In genomic region chr7:88396295-88396947, GRCh38 we compare ENCODE assay signal across 12 cellular contexts.
DNase-seq lines count a peak whose midpoint lies in the region; ATAC-seq, FAIRE-seq and TF ChIP-seq lines count a peak whose summit lies in the region.
"Had no signal": no experiment of that assay in that cellular context is flagged by ENCODE, and none has a peak within 500 bp of the region (broad histone marks: within the 10 kb centered on the region; RNA-seq: fewer than 3 reads in every experiment).

No MANE protein-coding gene starts in this region.

- no peak overlapping the region for H3K4me3 Mint-ChIP-seq in WTC11

- no peaks in the 10 kb centered on the region for H3K9me3 ChIP-seq in endothelial cell of umbilical vein (replicated peaks; ENCODE audit: control insufficient read depth, insufficient read depth, low read length)
- no peaks in the 10 kb centered on the region for H3K9me3 ChIP-seq in kidney (ENCODE audit: control insufficient read depth in 1 of 2, low read length in 2 of 2)
- H3K9me3 ChIP-seq: colonic mucosa, suprapubic skin had no signal

- H2BK5ac ChIP-seq in mesendoderm (ENCODE audit: low read length) = no peak overlapping the region

- dilution Hi-C loops in endothelial cell of umbilical vein (cut with MboI; ENCODE audit: extremely low pct_ligation_motif_present, low sequenced_read_pairs) = no loop called here

- H3K4ac ChIP-seq in mesendoderm (ENCODE audit: low read depth, low read length) = no peak overlapping the region

- peak overlapping the region; percentile 5 for H3K9ac ChIP-seq in endothelial cell of umbilical vein (replicated peaks; ENCODE audit: extremely low read depth, insufficient read depth, low read length)
- H3K9ac ChIP-seq in kidney (ENCODE audit: low read length in 2 of 2) = no peak overlapping the region
- no peak overlapping the region for H3K9ac ChIP-seq in mesendoderm (ENCODE audit: low read length)

- TF ChIP-seq CTCF in endothelial cell of umbilical vein (IDR thresholded peaks at IDR 0.05; ENCODE audit: extremely low read depth in 1 of 2, insufficient read depth in 1 of 2, low read depth in 1 of 2, low read length in 2 of 2) (no peak), kidney (IDR thresholded peaks at IDR 0.05; ENCODE audit: borderline replicate concordance, extremely low read depth, insufficient read depth) (no peak), WTC11 (IDR thresholded peaks at IDR 0.05) (no peak)

- peak; percentile 74 for ATAC-seq in GM18858 (IDR thresholded peaks at IDR 0.05; ENCODE audit: unreplicated experiment)
- peak; percentile 86 for ATAC-seq in GM21423 (IDR thresholded peaks at IDR 0.05; ENCODE audit: unreplicated experiment)
- peak; percentile 65 for ATAC-seq in HG03097 (IDR thresholded peaks at IDR 0.05; ENCODE audit: low FRiP score, unreplicated experiment)
- no peak for ATAC-seq in Right ventricle myocardium inferior
- ATAC-seq in WTC11 = no peak

- H3K4me2 ChIP-seq in endothelial cell of umbilical vein (ENCODE audit: insufficient read depth, low read length) = peak overlapping the region; percentile 48
- no peak overlapping the region for H3K4me2 ChIP-seq in mesendoderm (ENCODE audit: low read length)

- intact Hi-C loops in endothelial cell of umbilical vein (cut with micrococcal nuclease) = loop anchor here (5.0 kb wide), 1 partner anchor 174 kb away; the partner anchor contains the start of gene SRI
- intact Hi-C loops in kidney (cut with DNase I) = loop anchor here (5.0 kb wide), 1 partner anchor 51 kb away; no protein-coding TSS in a partner anchor
- intact Hi-C loops in Right ventricle myocardium inferior (cut with DNase I) = no loop called here

- H3K4me3 ChIP-seq in endothelial cell of umbilical vein (replicated peaks in 1 of 3; ENCODE audit: insufficient read depth in 1 of 3, low read depth in 1 of 3, low read length in 3 of 3) = peak overlapping the region in 1 of 3 experiments; percentile 2
- no peak overlapping the region for H3K4me3 ChIP-seq in kidney (ENCODE audit: low read length in 2 of 2)
- no peak overlapping the region for H3K4me3 ChIP-seq in mesendoderm (ENCODE audit: low read length)
- H3K4me3 ChIP-seq: colonic mucosa, suprapubic skin had no signal

- no peaks in the 10 kb centered on the region for H3K79me1 ChIP-seq in mesendoderm (ENCODE audit: low read length)

- H3K36me3 ChIP-seq in endothelial cell of umbilical vein (ENCODE audit: control insufficient read depth in 2 of 2, extremely low read depth in 1 of 2, insufficient read depth in 2 of 2, low read length in 2 of 2) (no peaks in the 10 kb centered on the region), kidney (ENCODE audit: control insufficient read depth in 1 of 2, insufficient read depth in 2 of 2, low read length in 2 of 2) (no peaks in the 10 kb centered on the region), mesendoderm (ENCODE audit: control insufficient read depth, insufficient read depth, low read length) (no peaks in the 10 kb centered on the region)
- H3K36me3 ChIP-seq: colonic mucosa, suprapubic skin had no signal

- no peaks in the 10 kb centered on the region for H4K20me1 ChIP-seq in endothelial cell of umbilical vein (replicated peaks; ENCODE audit: control insufficient read depth, extremely low read depth, insufficient read depth, low read length)

- no peaks in the 10 kb centered on the region for H3K27me3 ChIP-seq in endothelial cell of umbilical vein (ENCODE audit: control insufficient read depth in 2 of 2, insufficient read depth in 2 of 2, low read length in 2 of 2)
- no peaks in the 10 kb centered on the region for H3K27me3 ChIP-seq in mesendoderm (ENCODE audit: insufficient read depth, low read length, poor library complexity)
- H3K27me3 ChIP-seq: colonic mucosa, suprapubic skin had no signal

- no peak overlapping the region for H2AK5ac ChIP-seq in mesendoderm (ENCODE audit: low read length)

- no peaks in the 10 kb centered on the region for H3K9me1 ChIP-seq in endothelial cell of umbilical vein (replicated peaks; ENCODE audit: control insufficient read depth, extremely low read depth, insufficient read depth, low read length)

- no peak overlapping the region for H3K18ac ChIP-seq in mesendoderm (ENCODE audit: low read length)

- H3K36me3 Mint-ChIP-seq in WTC11 = no peaks in the 10 kb centered on the region

- no peak for TF ChIP-seq POLR2A in endothelial cell of umbilical vein (IDR thresholded peaks at IDR 0.05; ENCODE audit: low read depth, low read length)

- no peak overlapping the region for H2BK120ac ChIP-seq in mesendoderm (ENCODE audit: low read depth, low read length)

- POLR2A ChIA-PET in endothelial cell of umbilical vein (lab: Charles Lee) = no interaction called here
- POLR2A ChIA-PET in WTC11 (lab: Charles Lee) = no interaction called here

- no peak overlapping the region for H3K56ac ChIP-seq in mesendoderm (ENCODE audit: low read length)

- no peak overlapping the region for H3K27ac Mint-ChIP-seq in WTC11

- H3K23ac ChIP-seq in mesendoderm (ENCODE audit: low read length) = no peak overlapping the region

- peak; percentile 93 for FAIRE-seq in endothelial cell of umbilical vein (lab: Jason Lieb, UNC)
- FAIRE-seq in kidney (lab: Jason Lieb, UNC) = no peak
- FAIRE-seq: H54 had no signal

- H3K27me3 Mint-ChIP-seq in WTC11 (ENCODE audit: low read depth) = no peaks in the 10 kb centered on the region

- CTCF ChIA-PET in endothelial cell of umbilical vein (lab: Charles Lee) = no interaction called here
- CTCF ChIA-PET in WTC11 (lab: Charles Lee) = no interaction called here

- H4K8ac ChIP-seq in mesendoderm (ENCODE audit: low read depth, low read length) = no peak overlapping the region

- no peak overlapping the region for H2BK15ac ChIP-seq in mesendoderm (replicated peaks; ENCODE audit: low read depth)

- H2AFZ ChIP-seq in endothelial cell of umbilical vein (ENCODE audit: low read depth, low read length) = peak overlapping the region; percentile 34

- no peak overlapping the region for H4K5ac ChIP-seq in mesendoderm (ENCODE audit: low read length)

- H3K4me1 Mint-ChIP-seq in WTC11 = peaks cover 20% of the 10 kb centered on the region

- H3K4me1 ChIP-seq in endothelial cell of umbilical vein (ENCODE audit: control insufficient read depth, extremely low read depth, insufficient read depth, low read length) = peaks cover 21% of the 10 kb centered on the region
- H3K4me1 ChIP-seq in kidney (ENCODE audit: control insufficient read depth in 1 of 2, insufficient read depth in 1 of 2, low read depth in 1 of 2, low read length in 2 of 2) = no peaks in the 10 kb centered on the region
- H3K4me1 ChIP-seq in mesendoderm (ENCODE audit: control insufficient read depth, low read depth, low read length) = peaks cover 6% of the 10 kb centered on the region
- H3K4me1 ChIP-seq: colonic mucosa, suprapubic skin had no signal

- no peaks in the 10 kb centered on the region for H3K79me2 ChIP-seq in endothelial cell of umbilical vein (ENCODE audit: control insufficient read depth, insufficient read depth, low read length)
- no peaks in the 10 kb centered on the region for H3K79me2 ChIP-seq in mesendoderm (ENCODE audit: control insufficient read depth, insufficient read depth, low read length)

- DNase-seq in endothelial cell of umbilical vein (ENCODE audit: low read depth, low spot score) = peak; percentile 79
- DNase-seq in kidney = no peak
- no peak for DNase-seq in mesendoderm
- DNase-seq in Right ventricle myocardium inferior (ENCODE audit: missing footprints) = no peak
- DNase-seq in WTC11 (ENCODE audit: low spot score) = no peak
- DNase-seq: colonic mucosa, hippocampal formation had no signal

- H3K27ac ChIP-seq in endothelial cell of umbilical vein (ENCODE audit: insufficient read depth, low read depth, low read length) = peak overlapping the region; percentile 68
- no peak overlapping the region for H3K27ac ChIP-seq in kidney (ENCODE audit: low read depth in 2 of 2, low read length in 2 of 2)
- no peak overlapping the region for H3K27ac ChIP-seq in mesendoderm (ENCODE audit: low read depth, low read length)
- H3K27ac ChIP-seq: colonic mucosa, suprapubic skin had no signal

- BruUV-seq in endothelial cell of umbilical vein (replicated peaks; lab: Mats Ljungman, UMichigan) = no TSS peak

- no CpG with 5 or more reads among the region's 2 CpGs for WGBS in mesendoderm (ENCODE audit: extremely low coverage, insufficient coverage, low lambda C conversion rate)

- no peaks in the 10 kb centered on the region for H3K9me3 Mint-ChIP-seq in WTC11

TF ChIP-seq in endothelial cell of umbilical vein, 7 proteins besides CTCF, POLR2A, EP300 and RAD21:
- TF ChIP-seq GATA2 (IDR thresholded peaks at IDR 0.05; ENCODE audit: insufficient read depth, insufficient read length, low read depth, low read length) (peak; percentile 69), FOS (IDR thresholded peaks at IDR 0.05; ENCODE audit: borderline replicate concordance, insufficient read depth, low read length) (peak; percentile 72), POLR2AphosphoS5 (IDR thresholded peaks at IDR 0.05; ENCODE audit: insufficient read depth, low read depth, low read length) (no peak), JUN (IDR thresholded peaks at IDR 0.05; ENCODE audit: borderline replicate concordance, insufficient read depth, insufficient read length, low read depth) (peak; percentile 77), MYC (IDR thresholded peaks at IDR 0.05; ENCODE audit: low read depth, low read length) (no peak), EZH2 (IDR thresholded peaks at IDR 0.05; ENCODE audit: borderline replicate concordance, low read depth, low read length, severe bottlenecking) (no peak), MAX (IDR thresholded peaks at IDR 0.05; ENCODE audit: insufficient read depth, insufficient read length) (no peak)

TF ChIP-seq in WTC11, 78 proteins besides CTCF, POLR2A, EP300 and RAD21 (continues in another document):
- TF ChIP-seq NR1H2 (CRISPR knock-in tag; IDR thresholded peaks at IDR 0.05) = no peak

Comparison
In these comparisons a context has a peak if more than half of its experiments do, and no peak if none do; other contexts are left out.
1. ATAC-seq: peak in GM18858 (single experiment), GM21423 (single experiment) and HG03097 (single experiment); none in Right ventricle myocardium inferior (single experiment) and WTC11 (single experiment).